9 cellular contexts compared by ENCODE assay signal in genomic region chr19:38559428-38560401, GRCh38. TPM values are rescaled to one million over a fixed set of nuclear protein-coding genes. Genes with fewer than 3 reads are reported as not detected.
DNase-seq lines count a peak whose midpoint lies in the region; ATAC-seq, FAIRE-seq and TF ChIP-seq lines count a peak whose summit lies in the region.
"Had no signal": no experiment of that assay in that cellular context is flagged by ENCODE, and none has a peak within 500 bp of the region (broad histone marks: within the 10 kb centered on the region; RNA-seq: fewer than 3 reads in every experiment).

No MANE protein-coding gene starts in this region.

- H3K36me3 ChIP-seq in GM06990 (ENCODE audit: control insufficient read depth, insufficient read depth, low read length): no peaks in the 10 kb centered on the region
- H3K36me3 ChIP-seq in bronchial epithelial cell (ENCODE audit: control insufficient read depth, insufficient read depth, low read length): no peaks in the 10 kb centered on the region

- DNase-seq in GM06990 (ENCODE audit: extremely low read depth, insufficient read length) (peak; percentile 84), GM20000 (ENCODE audit: low spot score) (peak; percentile 77), bronchial epithelial cell (ENCODE audit: low read depth) (peak; percentile 99), amygdala (lab: John Stamatoyannopoulos, UW) (no peak), D341Med (ENCODE audit: low spot score) (no peak), SKM-1 (lab: John Stamatoyannopoulos, UW; ENCODE audit: unreplicated experiment) (no peak), NCI-H748 (lab: John Stamatoyannopoulos, UW; ENCODE audit: unreplicated experiment) (no peak)

- peak; percentile 61 for ATAC-seq in HG03521 (IDR thresholded peaks at IDR 0.05; ENCODE audit: unreplicated experiment)
- ATAC-seq: HCT116 had no signal

- no peaks in the 10 kb centered on the region; the same call in 1 of the 2 replicates for H3K27me3 ChIP-seq in GM06990 (replicated peaks; ENCODE audit: control insufficient read depth, insufficient read depth, low read length)
- H3K27me3 ChIP-seq in bronchial epithelial cell (ENCODE audit: control insufficient read depth, insufficient read depth, low read length): no peaks in the 10 kb centered on the region

- H3K4me3 ChIP-seq in GM06990 (replicated peaks; ENCODE audit: low read depth, low read length) (no peak overlapping the region), bronchial epithelial cell (ENCODE audit: low read depth, low read length) (no peak overlapping the region)

- TF ChIP-seq CTCF in GM06990 (IDR thresholded peaks at IDR 0.05; ENCODE audit: insufficient read depth, low read length, poor library complexity, severe bottlenecking): no peak
- no peak for TF ChIP-seq CTCF in GM20000 (IDR thresholded peaks at IDR 0.05; ENCODE audit: extremely low read depth, missing control alignments)
- TF ChIP-seq CTCF in bronchial epithelial cell (IDR thresholded peaks at IDR 0.05; ENCODE audit: insufficient read depth, low read length, severe bottlenecking): no peak

- FAIRE-seq in bronchial epithelial cell (lab: Jason Lieb, UNC): no peak

RNA-seq across cellular contexts. Expression of gene MAP4K1, which starts 58.0 kb away (rescaled TPM):
- total RNA-seq in bronchial epithelial cell: not detected in 2 replicates

RNA-seq across cellular contexts. Expression of gene EIF3K, which starts 59.3 kb away (rescaled TPM):
- total RNA-seq in bronchial epithelial cell: 262 and 374 TPM in 2 replicates

Comparison
In these comparisons a context has a peak if more than half of its experiments do, and no peak if none do; other contexts are left out.
1. DNase-seq: peak in GM06990 (single experiment), GM20000 (single experiment) and bronchial epithelial cell (single experiment); none in amygdala (0 of 56), D341Med (single experiment), SKM-1 (single experiment) and NCI-H748 (single experiment).